8 cellular contexts compared by ENCODE assay signal in genomic region chr12:109462868-109463692, GRCh38. TPM values are rescaled to one million over a fixed set of nuclear protein-coding genes. Genes with fewer than 3 reads are reported as not detected.
DNase-seq lines count a peak whose midpoint lies in the region; ATAC-seq and TF ChIP-seq lines count a peak whose summit lies in the region.

No MANE protein-coding gene starts in this region.

- no peaks in the 10 kb centered on the region for H3K9me3 ChIP-seq in HAP-1

- H3K36me3 Mint-ChIP-seq in activated CD8-positive, alpha-beta T cell treated with anti-CD3 and anti-CD28 coated beads for 36 hours (ENCODE audit: low read depth): peaks cover 7% of the 10 kb centered on the region
- peaks cover 20% of the 10 kb centered on the region for H3K36me3 Mint-ChIP-seq in osteocyte (ENCODE audit: unreplicated experiment)

- H3K27me3 ChIP-seq in HAP-1 (ENCODE audit: low read depth): no peaks in the 10 kb centered on the region

- H3K4me1 Mint-ChIP-seq in activated CD8-positive, alpha-beta T cell treated with anti-CD3 and anti-CD28 coated beads for 36 hours (ENCODE audit: low read depth): peaks cover 35% of the 10 kb centered on the region
- H3K4me1 Mint-ChIP-seq in osteocyte (ENCODE audit: unreplicated experiment): peaks cover 75% of the 10 kb centered on the region

- peak overlapping the region; percentile 74 for H3K27ac ChIP-seq in 22Rv1

- H3K4me1 ChIP-seq in HAP-1: peaks cover 17% of the 10 kb centered on the region

- no peak overlapping the region for H3K4me3 ChIP-seq in HAP-1

- POLR2A ChIA-PET in activated CD8-positive, alpha-beta T cell treated with anti-CD3 and anti-CD28 coated beads for 36 hours (lab: Charles Lee): interaction anchor here (0.9 to 1.3 kb wide), 2 partner anchors 10 to 14 kb away, joined by 4 to 5 read pairs; partner anchors contain the start of genes KCTD10 and UBE3B

- peak; percentile 74 for DNase-seq in HPDE6-E6E7 (ENCODE audit: extremely low spot score)
- no peak for DNase-seq in activated CD8-positive, alpha-beta T cell treated with anti-CD3 and anti-CD28 coated beads for 36 hours
- DNase-seq in globus pallidus (ENCODE audit: low spot score): peak; percentile 36
- DNase-seq in osteocyte (ENCODE audit: extremely low spot score, unreplicated experiment): no peak
- DNase-seq in HAP-1 (ENCODE audit: low spot score in 2 of 2): no peak
- no peak for DNase-seq in activated effector memory CD4-positive, alpha-beta T cell treated with Interleukin-2 at 50 U/mL for 16 hours

- in situ Hi-C loops in HAP-1 (cut with MboI; ENCODE audit: low sequenced_read_pairs): no loop called here

- intact Hi-C loops in activated CD8-positive, alpha-beta T cell treated with anti-CD3 and anti-CD28 coated beads for 36 hours (cut with micrococcal nuclease): no loop called here

- no peaks in the 10 kb centered on the region for H3K9me3 Mint-ChIP-seq in activated CD8-positive, alpha-beta T cell treated with anti-CD3 and anti-CD28 coated beads for 36 hours
- no peaks in the 10 kb centered on the region for H3K9me3 Mint-ChIP-seq in osteocyte (ENCODE audit: unreplicated experiment)

- peak overlapping the region; percentile 17 for H3K27ac Mint-ChIP-seq in activated CD8-positive, alpha-beta T cell treated with anti-CD3 and anti-CD28 coated beads for 36 hours
- H3K27ac Mint-ChIP-seq in osteocyte (ENCODE audit: unreplicated experiment): peak overlapping the region; percentile 94

- H3K36me3 ChIP-seq in HAP-1 (replicated peaks): peaks cover 12% of the 10 kb centered on the region

- no peaks in the 10 kb centered on the region for H3K27me3 Mint-ChIP-seq in activated CD8-positive, alpha-beta T cell treated with anti-CD3 and anti-CD28 coated beads for 36 hours
- H3K27me3 Mint-ChIP-seq in osteocyte (ENCODE audit: unreplicated experiment): no peaks in the 10 kb centered on the region

- no peak overlapping the region for H3K4me3 Mint-ChIP-seq in activated CD8-positive, alpha-beta T cell treated with anti-CD3 and anti-CD28 coated beads for 36 hours
- peak overlapping the region; percentile 49 for H3K4me3 Mint-ChIP-seq in osteocyte (ENCODE audit: unreplicated experiment)

- peak; percentile 49 for ATAC-seq in activated CD8-positive, alpha-beta T cell treated with anti-CD3 and anti-CD28 coated beads for 36 hours
- ATAC-seq in GM18867 (IDR thresholded peaks at IDR 0.05; ENCODE audit: unreplicated experiment): no peak

- TF ChIP-seq CTCF in 22Rv1 (IDR thresholded peaks at IDR 0.05): no peak
- TF ChIP-seq CTCF in activated CD8-positive, alpha-beta T cell treated with anti-CD3 and anti-CD28 coated beads for 36 hours (IDR thresholded peaks at IDR 0.05): no peak
- no peak for TF ChIP-seq CTCF in osteocyte (IDR thresholded peaks at IDR 0.05)

- CTCF ChIA-PET in activated CD8-positive, alpha-beta T cell treated with anti-CD3 and anti-CD28 coated beads for 36 hours (lab: Charles Lee): interaction anchor here (1.0 to 1.8 kb wide), 5 partner anchors 10 to 312 kb away, joined by 3 to 7 read pairs (median 3); no protein-coding TSS in a partner anchor

RNA-seq across cellular contexts. Expression of gene KCTD10, which starts 14.0 kb away (rescaled TPM):
- total RNA-seq in activated CD8-positive, alpha-beta T cell treated with anti-CD3 and anti-CD28 coated beads for 36 hours: 10 to 100 TPM; 37.4 to 38.2 TPM
- 43.1 and 43.5 TPM in 2 replicates for total RNA-seq in osteocyte

RNA-seq across cellular contexts. Expression of gene UBE3B, which starts 14.4 kb away (rescaled TPM):
- total RNA-seq in activated CD8-positive, alpha-beta T cell treated with anti-CD3 and anti-CD28 coated beads for 36 hours: 10 to 100 TPM; 22.5 to 24.9 TPM
- total RNA-seq in osteocyte: 33.0 and 37.0 TPM in 2 replicates

Comparison
In these comparisons a context has a peak if more than half of its experiments do, and no peak if none do; other contexts are left out.
1. DNase-seq: peak in HPDE6-E6E7 (single experiment) and globus pallidus (single experiment); none in activated CD8-positive, alpha-beta T cell treated with anti-CD3 and anti-CD28 coated beads for 36 hours (single experiment), osteocyte (single experiment), HAP-1 (0 of 2) and activated effector memory CD4-positive, alpha-beta T cell treated with Interleukin-2 at 50 U/mL for 16 hours (single experiment).